21 cellular contexts compared by ENCODE assay signal in the genomic region with DNA sequence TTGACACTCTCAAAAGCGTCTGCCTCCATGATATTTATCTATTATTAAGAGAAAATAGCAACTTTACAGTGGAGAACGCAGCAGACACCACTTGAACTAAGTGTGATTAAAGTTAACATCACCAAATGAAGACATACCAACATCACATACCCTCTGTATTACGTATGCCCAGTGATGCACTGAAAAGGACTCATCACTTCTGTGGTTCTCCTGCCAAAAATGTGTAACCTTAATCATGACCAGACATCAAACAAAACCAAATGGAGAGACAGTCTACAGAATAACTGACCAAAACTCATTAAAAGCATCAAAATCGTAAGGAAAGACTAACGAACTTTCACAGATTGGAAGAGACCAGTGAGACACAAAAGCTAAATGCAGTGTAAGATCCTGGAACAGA.
DNase-seq lines count a peak whose midpoint lies in the region; ATAC-seq and TF ChIP-seq lines count a peak whose summit lies in the region.
"Had no signal": no experiment of that assay in that cellular context is flagged by ENCODE, and none has a peak within 500 bp of the region (broad histone marks: within the 10 kb centered on the region; RNA-seq: fewer than 3 reads in every experiment).

No MANE protein-coding gene starts in this region.

- H3K9ac ChIP-seq in SK-N-SH = no peak overlapping the region; the same call in 1 of the 2 replicates

- no peak for TF ChIP-seq POLR2A in erythroblast (IDR thresholded peaks at IDR 0.05; ENCODE audit: low read length)
- TF ChIP-seq POLR2A in thyroid gland (IDR thresholded peaks at IDR 0.05) = no peak

- H3K27ac ChIP-seq in left ventricle myocardium inferior (replicated peaks) (peak overlapping the region; percentile 80), SK-N-SH (ENCODE audit: low read depth in 2 of 2, low read length in 1 of 2) (peak overlapping the region in 1 of 2 experiments; percentile 72; a peak in 3 of 4 replicates), thyroid gland (no peak overlapping the region)
- H3K27ac ChIP-seq: 22Rv1, esophagus squamous epithelium, hepatocyte had no signal

- 48% methylated on average over 5 of the region's 5 CpGs for WGBS in SK-N-SH (ENCODE audit: low lambda C conversion rate)
- 94% methylated on average over 5 of the region's 5 CpGs for WGBS in thyroid gland, 2 donors

- H3K9me3 ChIP-seq in left ventricle myocardium inferior (replicated peaks) = no peaks in the 10 kb centered on the region
- no peaks in the 10 kb centered on the region; the same call in 1 of the 2 replicates for H3K9me3 ChIP-seq in SK-N-SH
- H3K9me3 ChIP-seq in thyroid gland = no peaks in the 10 kb centered on the region
- H3K9me3 ChIP-seq: esophagus squamous epithelium, transverse colon had no signal

- H3K36me3 Mint-ChIP-seq in natural killer cell treated with Interleukin-12 subunit alpha and Interleukin-12 subunit beta and Interleukin-15 and Interleukin-18, amount 100 ng/mL, for 72 hours = no peaks in the 10 kb centered on the region

- H3K79me2 ChIP-seq in SK-N-SH (ENCODE audit: insufficient read depth) = peaks cover 3% of the 10 kb centered on the region; the same call in 1 of the 2 replicates
- H3K79me2 ChIP-seq: hepatocyte had no signal

- TF ChIP-seq CTCF in left ventricle myocardium inferior (IDR thresholded peaks at IDR 0.05; ENCODE audit: borderline replicate concordance) (no peak), SK-N-SH (IDR thresholded peaks at IDR 0.05) (no peak), fibroblast of the aortic adventitia (IDR thresholded peaks at IDR 0.05; ENCODE audit: insufficient read depth, low read length) (no peak), thyroid gland (IDR thresholded peaks at IDR 0.05) (no peak)

- no peak overlapping the region for H2AFZ ChIP-seq in SK-N-SH (ENCODE audit: low read depth)
- H2AFZ ChIP-seq: hepatocyte had no signal

- H4K20me1 ChIP-seq in SK-N-SH (ENCODE audit: insufficient read depth) = no peaks in the 10 kb centered on the region

- no peaks in the 10 kb centered on the region for H3K9me3 Mint-ChIP-seq in natural killer cell treated with Interleukin-12 subunit alpha and Interleukin-12 subunit beta and Interleukin-15 and Interleukin-18, amount 100 ng/mL, for 72 hours

- H3K4me3 Mint-ChIP-seq in natural killer cell treated with Interleukin-12 subunit alpha and Interleukin-12 subunit beta and Interleukin-15 and Interleukin-18, amount 100 ng/mL, for 72 hours = no peak overlapping the region

- 0 out of 2 replicates have a peak overlapping the region, but pooled peaks have one; percentile 3 for H3K4me2 ChIP-seq in SK-N-SH
- H3K4me2 ChIP-seq: hepatocyte had no signal

- POLR2A ChIA-PET in SK-N-SH (lab: Yijun Ruan, JAX) = interaction anchor here (0.6 kb wide), 1 partner anchor 518 kb away, joined by 3 read pairs; no protein-coding TSS in a partner anchor

- H3K4me1 ChIP-seq in left ventricle myocardium inferior (peaks cover 28% of the 10 kb centered on the region), SK-N-SH (ENCODE audit: control insufficient read depth in 1 of 2, insufficient read depth in 2 of 2, low read depth in 1 of 2, low read length in 1 of 2) (peaks cover 8 to 14% of the 10 kb centered on the region in 2 experiments), thyroid gland (peaks cover 0 to 9% of the 10 kb centered on the region in 2 donors)

- peaks cover 30% of the 10 kb centered on the region for H3F3A ChIP-seq in SK-N-SH (replicated peaks; ENCODE audit: insufficient read depth)

- H3K4me1 Mint-ChIP-seq in natural killer cell treated with Interleukin-12 subunit alpha and Interleukin-12 subunit beta and Interleukin-15 and Interleukin-18, amount 100 ng/mL, for 72 hours (ENCODE audit: low read depth in 2 of 2) = peaks cover 0 to 6% of the 10 kb centered on the region in 2 donors

- H3K27me3 Mint-ChIP-seq in natural killer cell treated with Interleukin-12 subunit alpha and Interleukin-12 subunit beta and Interleukin-15 and Interleukin-18, amount 100 ng/mL, for 72 hours = peaks cover 3 to 7% of the 10 kb centered on the region in 2 donors

- no peak for TF ChIP-seq RAD21 in SK-N-SH (IDR thresholded peaks at IDR 0.05; ENCODE audit: low read length)

- H3K9me2 ChIP-seq in SK-N-SH = no peaks in the 10 kb centered on the region

- no peak for TF ChIP-seq EP300 in SK-N-SH (IDR thresholded peaks at IDR 0.05; ENCODE audit: borderline replicate concordance in 1 of 2, low read depth in 1 of 2, low read length in 1 of 2)

- CTCF ChIA-PET in SK-N-SH (lab: Yijun Ruan, JAX) = interaction anchor here (1.0 to 2.2 kb wide), 2 partner anchors 10 to 323 kb away, joined by 3 to 10 read pairs; no protein-coding TSS in a partner anchor

- no peak for ATAC-seq in Right ventricle myocardium superior (ENCODE audit: poor library complexity)
- ATAC-seq in natural killer cell treated with Interleukin-12 subunit alpha and Interleukin-12 subunit beta and Interleukin-15 and Interleukin-18, amount 100 ng/mL, for 72 hours = no peak
- ATAC-seq: right cardiac atrium had no signal

- no peak for DNase-seq in left ventricle myocardium inferior
- no peak for DNase-seq in Right ventricle myocardium superior
- no peak for DNase-seq in SK-N-SH
- peak; percentile 32 for DNase-seq in fibroblast of the aortic adventitia (ENCODE audit: low read depth)
- DNase-seq in C1 segment of cervical spinal cord (lab: John Stamatoyannopoulos, UW) = no peak
- no peak for DNase-seq in erythroblast (lab: John Stamatoyannopoulos, UW)
- DNase-seq in thyroid gland = no peak
- no peak for DNase-seq in natural killer cell treated with Interleukin-12 subunit alpha and Interleukin-12 subunit beta and Interleukin-15 and Interleukin-18, amount 100 ng/mL, for 72 hours (ENCODE audit: low spot score)
- DNase-seq: DMS 273 treated with DMSO at 0.1 percent for 48 hours; effector CD8-positive, alpha-beta T cell; esophagus squamous epithelium; GF-D8; NCI-H1092 treated with DMSO at 0.1 percent for 48 hours; NCI-H2081; NCI-H446 treated with DMSO at 0.1 percent for 48 hours; nucleus accumbens; right cardiac atrium; stimulated activated naive CD4-positive, alpha-beta T cell treated with Interleukin-2 at 50 U/mL for 16 hours; transverse colon had no signal

- no peak overlapping the region for H3K27ac Mint-ChIP-seq in natural killer cell treated with Interleukin-12 subunit alpha and Interleukin-12 subunit beta and Interleukin-15 and Interleukin-18, amount 100 ng/mL, for 72 hours

- intact Hi-C loops in left ventricle myocardium inferior (cut with micrococcal nuclease) (no loop called here), Right ventricle myocardium superior (cut with DNase I) (no loop called here), thyroid gland (cut with DNase I) (no loop called here)

- H3K36me3 ChIP-seq in left ventricle myocardium inferior = peaks cover 11% of the 10 kb centered on the region
- H3K36me3 ChIP-seq in SK-N-SH (replicated peaks in 1 of 2; ENCODE audit: control insufficient read depth in 1 of 2, insufficient read depth in 2 of 2, low read length in 1 of 2) = peaks cover 0 to 15% of the 10 kb centered on the region in 2 experiments
- no peaks in the 10 kb centered on the region for H3K36me3 ChIP-seq in thyroid gland

- H3K27me3 ChIP-seq in left ventricle myocardium inferior (ENCODE audit: low read depth) (no peaks in the 10 kb centered on the region), SK-N-SH (ENCODE audit: insufficient read depth) (no peaks in the 10 kb centered on the region), thyroid gland (no peaks in the 10 kb centered on the region)
- H3K27me3 ChIP-seq: esophagus squamous epithelium, hepatocyte, transverse colon had no signal

- H3K4me3 ChIP-seq in left ventricle myocardium inferior (no peak overlapping the region), SK-N-SH (ENCODE audit: low read depth in 2 of 2, low read length in 1 of 2) (no peak overlapping the region), fibroblast of the aortic adventitia (ENCODE audit: low read depth, low read length) (no peak overlapping the region), thyroid gland (replicated peaks in 1 of 3) (no peak overlapping the region)
- H3K4me3 ChIP-seq: esophagus squamous epithelium, hepatocyte, transverse colon had no signal

TF ChIP-seq in SK-N-SH, 30 proteins besides CTCF, POLR2A, EP300 and RAD21 (continues in another document):
- TF ChIP-seq RXRA (IDR thresholded peaks at IDR 0.05; ENCODE audit: borderline replicate concordance, low read depth) (no peak), NFIC (IDR thresholded peaks at IDR 0.05; ENCODE audit: borderline replicate concordance) (peak; percentile 87), IRF3 (IDR thresholded peaks at IDR 0.05; ENCODE audit: low read depth, low read length) (no peak), RCOR1 (IDR thresholded peaks at IDR 0.05; ENCODE audit: low read length) (no peak), POLR2AphosphoS5 (IDR thresholded peaks at IDR 0.05; ENCODE audit: low read depth, low read length) (peak; percentile 39; the same call in 1 of the 2 replicates), JUND (IDR thresholded peaks at IDR 0.05) (peak; percentile 59), TEAD4 (IDR thresholded peaks at IDR 0.05; ENCODE audit: borderline replicate concordance, insufficient read depth) (peak; percentile 46; the same call in 1 of the 2 replicates), TCF12 (IDR thresholded peaks at IDR 0.05) (peak; percentile 89), FOSL2 (IDR thresholded peaks at IDR 0.05; ENCODE audit: borderline replicate concordance, low read depth) (peak; percentile 74), ELF1 (IDR thresholded peaks at IDR 0.05) (no peak)
- TF ChIP-seq, protein P1, sequence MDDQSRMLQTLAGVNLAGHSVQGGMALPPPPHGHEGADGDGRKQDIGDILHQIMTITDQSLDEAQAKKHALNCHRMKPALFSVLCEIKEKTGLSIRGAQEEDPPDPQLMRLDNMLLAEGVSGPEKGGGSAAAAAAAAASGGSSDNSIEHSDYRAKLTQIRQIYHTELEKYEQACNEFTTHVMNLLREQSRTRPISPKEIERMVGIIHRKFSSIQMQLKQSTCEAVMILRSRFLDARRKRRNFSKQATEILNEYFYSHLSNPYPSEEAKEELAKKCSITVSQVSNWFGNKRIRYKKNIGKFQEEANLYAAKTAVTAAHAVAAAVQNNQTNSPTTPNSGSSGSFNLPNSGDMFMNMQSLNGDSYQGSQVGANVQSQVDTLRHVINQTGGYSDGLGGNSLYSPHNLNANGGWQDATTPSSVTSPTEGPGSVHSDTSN (IDR thresholded peaks at IDR 0.05) = peak; percentile 65; the same call in 1 of the 2 replicates
